22 cellular contexts compared by ENCODE assay signal in genomic region chr6:100412872-100413271, GRCh38. TPM values are rescaled to one million over a fixed set of nuclear protein-coding genes. Genes with fewer than 3 reads are reported as not detected.
"Had no signal": no experiment of that assay in that cellular context is flagged by ENCODE, and none has a peak within 500 bp of the region (broad histone marks: within the 10 kb centered on the region; RNA-seq: fewer than 3 reads in every experiment).

No MANE protein-coding gene starts in this region.

- H3K27me3 ChIP-seq: MG63, Peyer's patch, SJCRH30 had no signal

- H2AFZ ChIP-seq: PC-9 had no signal

- H3K4me1 ChIP-seq: Peyer's patch, SJCRH30 had no signal

- H3K27ac ChIP-seq: PC-9, Peyer's patch, SJCRH30, SK-N-MC had no signal

- H3K4me3 ChIP-seq: MG63, PC-9, Peyer's patch, SJCRH30, SK-N-MC had no signal

- ATAC-seq: Right ventricle myocardium inferior had no signal

- H3K36me3 ChIP-seq: Peyer's patch, SJCRH30 had no signal

- DNase-seq: Karpas-422, KG1, MG63, NCI-H1092, NCI-H1105 treated with DMSO at 0.1 percent for 48 hours, NCI-H1417 treated with DMSO at 0.1 percent for 48 hours, NCI-H146, NCI-H1694 treated with DMSO at 0.1 percent for 48 hours, NCI-H1930, NCI-H2081, NCI-H2107, NCI-H2227 treated with DMSO at 0.1 percent for 48 hours, NCI-H524, PC-9, Peyer's patch, SHP77 treated with DMSO at 0.1 percent for 48 hours, SJCRH30 had no signal

- H3K4me2 ChIP-seq: PC-9 had no signal

- H3K9me3 ChIP-seq: MG63, Peyer's patch, SJCRH30 had no signal

RNA-seq across cellular contexts. Expression of gene SIM1, which starts 51.8 kb away (rescaled TPM):
- total RNA-seq: HT-29, NCI-H460, Right ventricle myocardium inferior, RPMI7951 had no signal
